Comparison of ENCODE assay signal across 1 cellular context in the genomic region with DNA sequence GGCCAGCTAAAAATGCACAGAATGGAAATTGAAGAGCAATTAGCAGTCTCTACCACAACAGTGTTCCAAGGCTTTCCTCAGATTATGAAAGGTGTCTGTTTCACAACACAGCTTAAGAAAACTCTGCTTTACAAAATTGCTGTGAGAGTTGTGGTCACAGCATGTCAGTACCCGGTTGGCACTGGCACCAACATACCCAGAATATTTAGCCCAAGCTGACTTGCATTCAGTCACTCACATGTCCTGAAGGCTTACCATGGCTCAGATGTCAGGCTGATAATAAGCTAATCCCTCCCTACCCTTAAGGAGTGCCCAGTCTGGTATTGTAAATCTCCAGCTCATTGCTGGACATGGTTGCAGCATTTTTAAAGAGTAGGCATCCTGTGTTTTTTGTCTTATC.
TF ChIP-seq lines count a peak whose summit lies in the region.

No MANE protein-coding gene starts in this region.

TF ChIP-seq in K562, 482 proteins besides CTCF, POLR2A, EP300 and RAD21 (continued from another document):
- TF ChIP-seq THAP12 (CRISPR knock-in tag; IDR thresholded peaks at IDR 0.05) (no peak), VEZF1 (CRISPR knock-in tag; IDR thresholded peaks at IDR 0.05) (no peak), NR2C2 (CRISPR knock-in tag; IDR thresholded peaks at IDR 0.05) (no peak), NR2C2 (tag; IDR thresholded peaks at IDR 0.05) (no peak), ZNF140 (CRISPR knock-in tag; IDR thresholded peaks at IDR 0.05) (no peak), THAP7 (CRISPR knock-in tag; IDR thresholded peaks at IDR 0.05) (no peak), ATF4 (CRISPR knock-in tag; IDR thresholded peaks at IDR 0.05) (no peak), MTA3 (IDR thresholded peaks at IDR 0.05; ENCODE audit: borderline replicate concordance) (no peak), CEBPB (tag; IDR thresholded peaks at IDR 0.05) (no peak), LARP7 (IDR thresholded peaks at IDR 0.05) (no peak)
